In the genomic region with DNA sequence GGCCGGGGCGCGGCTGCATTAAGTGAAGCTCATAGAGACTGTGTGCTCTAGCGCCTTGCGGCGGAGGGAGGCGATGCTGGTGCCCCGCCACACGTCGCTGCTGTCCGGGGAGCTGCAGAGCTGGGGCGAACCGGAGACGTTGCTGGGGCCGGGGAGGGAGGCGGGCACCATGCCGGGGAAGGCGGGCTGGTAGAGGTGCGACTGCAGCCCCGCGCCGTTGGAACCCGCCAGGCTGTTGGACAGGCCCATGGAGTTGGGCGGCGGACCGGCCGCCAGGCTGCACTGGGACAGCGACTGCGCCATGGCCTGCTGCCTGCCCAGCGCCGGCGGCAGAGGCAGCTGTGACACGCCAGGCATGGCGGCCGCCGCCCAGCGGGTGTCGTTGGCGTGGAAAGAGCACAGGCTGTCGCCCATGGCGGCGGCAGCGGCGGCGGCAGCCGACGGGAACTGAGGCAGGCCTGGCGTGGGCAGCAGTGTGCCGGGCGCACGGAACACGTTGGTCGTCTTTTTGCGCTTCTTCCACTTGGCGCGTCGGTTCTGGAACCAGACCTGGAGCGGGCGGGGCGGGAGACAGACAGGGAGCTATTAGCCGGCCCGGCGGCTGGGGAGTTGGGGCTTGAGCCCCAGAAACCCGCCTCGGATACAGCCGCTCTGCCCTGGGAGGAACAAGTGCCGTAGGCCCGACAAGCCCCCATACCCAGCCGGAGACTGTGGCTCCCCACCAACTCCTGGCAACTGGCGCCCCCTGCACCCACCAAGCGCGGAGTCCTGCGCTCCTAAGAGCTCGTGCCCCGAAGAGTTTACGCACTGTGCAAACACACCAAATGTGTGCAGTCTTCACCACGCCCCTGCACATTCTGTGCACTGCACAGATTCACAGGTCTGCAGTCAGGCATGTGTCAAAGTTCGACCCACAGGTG, we compare ENCODE assay signal across 9 cellular contexts. TPM values are rescaled to one million over a fixed set of nuclear protein-coding genes. Genes with fewer than 3 reads are reported as not detected.
DNase-seq lines count a peak whose midpoint lies in the region; ATAC-seq and TF ChIP-seq lines count a peak whose summit lies in the region.
"Had no signal": no experiment of that assay in that cellular context is flagged by ENCODE, and none has a peak within 500 bp of the region (broad histone marks: within the 10 kb centered on the region; RNA-seq: fewer than 3 reads in every experiment).

No MANE protein-coding gene starts in this region.

- H3K4me1 ChIP-seq in Peyer's patch, result peaks cover 0 to 23% (median 8%) of the 10 kb centered on the region in 4 donors
- H3K4me1 ChIP-seq in breast epithelium, result peaks cover 0 to 11% of the 10 kb centered on the region in 2 donors
- peaks cover 14% of the 10 kb centered on the region for H3K4me1 ChIP-seq in lower lobe of right lung
- H3K4me1 ChIP-seq in stomach smooth muscle (ENCODE audit: control insufficient read depth, insufficient read depth, low read length), result peaks cover 26% of the 10 kb centered on the region

- H3K27ac ChIP-seq in Peyer's patch (peak overlapping the region in 1 of 4 donors; percentile 51), breast epithelium (no peak overlapping the region), lower lobe of right lung (no peak overlapping the region), stomach smooth muscle (ENCODE audit: low read length) (no peak overlapping the region)

- peak; percentile 69 for DNase-seq in NCI-H1436 (lab: John Stamatoyannopoulos, UW)
- DNase-seq in NCI-H1436 treated with DMSO at 0.1 percent for 48 hours (lab: John Stamatoyannopoulos, UW), result no peak
- DNase-seq in HT1080 (ENCODE audit: low read depth), result peak; percentile 55
- peak; percentile 25 to 64 (median 60) for DNase-seq in Peyer's patch
- no peak for DNase-seq in breast epithelium (ENCODE audit: low spot score in 2 of 2)
- peak; percentile 56 for DNase-seq in lower lobe of right lung

- H3K9ac ChIP-seq in stomach smooth muscle (ENCODE audit: low read length in 2 of 2), result no peak overlapping the region

- H3K36me3 ChIP-seq in Peyer's patch, result no peaks in the 10 kb centered on the region
- H3K36me3 ChIP-seq in breast epithelium, result no peaks in the 10 kb centered on the region
- H3K36me3 ChIP-seq in lower lobe of right lung, result no peaks in the 10 kb centered on the region
- H3K36me3 ChIP-seq in stomach smooth muscle (ENCODE audit: control insufficient read depth in 2 of 2, insufficient read depth in 2 of 2, low read length in 2 of 2), result no peaks in the 10 kb centered on the region

- H3K27me3 ChIP-seq in Peyer's patch, result peaks cover 0 to 63% of the 10 kb centered on the region in 2 donors
- peaks cover 6 to 97% of the 10 kb centered on the region in 2 donors for H3K27me3 ChIP-seq in breast epithelium
- peaks cover 98% of the 10 kb centered on the region for H3K27me3 ChIP-seq in lower lobe of right lung (ENCODE audit: low read depth)
- peaks cover 53 to 86% of the 10 kb centered on the region in 2 donors for H3K27me3 ChIP-seq in stomach smooth muscle (ENCODE audit: control insufficient read depth in 1 of 2, insufficient read depth in 2 of 2, low read length in 2 of 2)

- peak; percentile 82 for ATAC-seq in GM21515 (IDR thresholded peaks at IDR 0.05; ENCODE audit: unreplicated experiment)
- ATAC-seq in lower lobe of right lung, result peak; percentile 81 to 89

- H3K4me3 ChIP-seq in Peyer's patch (peak overlapping the region; percentile 36 to 57 (median 53)), breast epithelium (peak overlapping the region; percentile 34 to 71 (median 49)), lower lobe of right lung (peak overlapping the region; percentile 53), stomach smooth muscle (ENCODE audit: low read length in 2 of 2) (peak overlapping the region; percentile 59 to 63)

- intact Hi-C loops in breast epithelium (cut with DNase I; ENCODE audit: low total_unique reads) (no loop called here), lower lobe of right lung (cut with DNase I) (no loop called here)

- TF ChIP-seq CTCF in Peyer's patch (IDR thresholded peaks at IDR 0.05), result peak in 1 of 6 experiments; percentile 6
- TF ChIP-seq CTCF in breast epithelium (IDR thresholded peaks at IDR 0.05), result no peak
- TF ChIP-seq CTCF in lower lobe of right lung (IDR thresholded peaks at IDR 0.05), result no peak

- H3K9me3 ChIP-seq in Peyer's patch (peaks cover 0 to 7% (median 1%) of the 10 kb centered on the region in 4 donors), breast epithelium (peaks cover 0 to 5% of the 10 kb centered on the region in 2 donors), lower lobe of right lung (no peaks in the 10 kb centered on the region), stomach smooth muscle (ENCODE audit: control insufficient read depth in 2 of 2, low read length in 2 of 2) (no peaks in the 10 kb centered on the region)

- TF ChIP-seq POLR2A in Peyer's patch (IDR thresholded peaks at IDR 0.05) (no peak), breast epithelium (IDR thresholded peaks at IDR 0.05) (no peak)

RNA-seq across cellular contexts. Expression of a gene that starts 8.0 kb away (rescaled TPM):
- total RNA-seq in HT1080 (2014; rRNA removed; shearing (Covaris generic)), result not detected in 2 replicates
- polyA plus RNA-seq in HT1080 (2015; cell fraction: cytosol; rRNA removed), result 0.01 TPM in 1 of 2 replicates, not detected in the other
- not detected in 2 replicates for polyA plus RNA-seq in HT1080 (2015; cell fraction: nucleus; rRNA removed)
- total RNA-seq in Peyer's patch (not detected), breast epithelium (under 1 TPM in 1 of 3 donors, not detected in 2; 0.15 TPM), lower lobe of right lung (not detected)
- total RNA-seq: pulmonary artery endothelial cell had no signal

Comparison
In these comparisons a context has a peak if more than half of its experiments do, and no peak if none do; other contexts are left out.
1. DNase-seq: peak in NCI-H1436 (single experiment), HT1080 (single experiment), Peyer's patch (3 of 3) and lower lobe of right lung (single experiment); none in NCI-H1436 treated with DMSO at 0.1 percent for 48 hours (single experiment) and breast epithelium (0 of 2).
2. Peak in every context shown above with its lines, with median percentiles within 50 percentile points of each other: H3K4me3 ChIP-seq.